In the genomic region with DNA sequence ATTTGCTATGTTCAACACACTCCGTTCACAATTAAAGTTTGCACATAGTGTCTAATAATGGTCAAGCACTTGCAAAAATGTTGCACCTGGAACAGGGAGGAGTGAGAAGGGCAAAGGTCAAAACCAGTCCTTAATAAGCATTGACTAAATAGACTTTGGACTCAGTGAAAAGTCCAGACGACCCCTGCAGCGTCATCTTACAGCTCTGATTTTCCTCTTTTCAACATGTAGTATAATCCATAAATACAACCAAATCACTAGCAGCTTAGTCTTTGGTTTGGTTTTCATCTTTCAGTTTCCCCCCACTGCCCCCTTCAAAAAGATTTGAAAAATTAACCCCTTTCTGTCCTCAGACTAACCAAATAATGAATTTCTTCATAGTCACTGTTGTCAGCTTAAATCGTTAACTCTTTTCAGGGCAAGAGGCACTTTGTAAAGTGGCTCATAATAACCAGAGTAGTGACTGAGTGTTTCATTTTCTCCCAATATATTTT, we compare ENCODE assay signal across 10 cellular contexts.
A peak's percentile ranks its signal among the peaks of the same experiment; 100 is the strongest.
DNase-seq lines count a peak whose midpoint lies in the region; ATAC-seq, FAIRE-seq and TF ChIP-seq lines count a peak whose summit lies in the region.
"Had no signal": no experiment of that assay in that cellular context is flagged by ENCODE, and none has a peak within 500 bp of the region (broad histone marks: within the 10 kb centered on the region; RNA-seq: fewer than 3 reads in every experiment).

No MANE protein-coding gene starts in this region.

- H3K36me3 ChIP-seq in DND-41 (ENCODE audit: insufficient read depth, low read length) (peaks cover 64% of the 10 kb centered on the region), Loucy (ENCODE audit: insufficient read depth, low read length) (peaks cover 60% of the 10 kb centered on the region), fibroblast of lung (ENCODE audit: control insufficient read depth, insufficient read depth, low read length) (no peaks in the 10 kb centered on the region)
- H3K36me3 ChIP-seq: sigmoid colon had no signal

- no peak for TF ChIP-seq EP300 in A549 (IDR thresholded peaks at IDR 0.05)

- H3K4me2 ChIP-seq in A549: peak overlapping the region; percentile 70
- H3K4me2 ChIP-seq in DND-41 (ENCODE audit: insufficient read depth, low read length): peak overlapping the region; percentile 62
- peak overlapping the region; percentile 84 for H3K4me2 ChIP-seq in Loucy (ENCODE audit: low read depth, low read length, poor library complexity, severe bottlenecking)
- H3K4me2 ChIP-seq in fibroblast of lung (ENCODE audit: extremely low read depth, insufficient read depth, low read length): peak overlapping the region; percentile 82

- TF ChIP-seq POLR2A in A549 (IDR thresholded peaks at IDR 0.05; ENCODE audit: low read length): no peak

- no peak for FAIRE-seq in A549 (lab: Jason Lieb, UNC)

- no peaks in the 10 kb centered on the region for H3K9me3 ChIP-seq in A549
- H3K9me3 ChIP-seq in DND-41 (ENCODE audit: insufficient read depth, low read length, severe bottlenecking): no peaks in the 10 kb centered on the region
- H3K9me3 ChIP-seq in Loucy (ENCODE audit: insufficient read depth, low read depth, low read length): no peaks in the 10 kb centered on the region
- H3K9me3 ChIP-seq in fibroblast of lung (ENCODE audit: control insufficient read depth, insufficient read depth, low read depth, low read length): no peaks in the 10 kb centered on the region
- H3K9me3 ChIP-seq: sigmoid colon had no signal

- H3K27me3 ChIP-seq in DND-41 (ENCODE audit: insufficient read depth, low read length, poor library complexity): no peaks in the 10 kb centered on the region
- peaks cover 23% of the 10 kb centered on the region for H3K27me3 ChIP-seq in Loucy (ENCODE audit: insufficient read depth, low read length, poor library complexity, severe bottlenecking)
- H3K27me3 ChIP-seq in fibroblast of lung (ENCODE audit: control insufficient read depth, insufficient read depth, low read length): no peaks in the 10 kb centered on the region
- H3K27me3 ChIP-seq: sigmoid colon had no signal

- H4K20me1 ChIP-seq in DND-41 (ENCODE audit: insufficient read depth, low read length) (peaks cover 33% of the 10 kb centered on the region; the same call in 1 of the 2 replicates), Loucy (ENCODE audit: insufficient read depth, low read length, poor library complexity, severe bottlenecking) (peaks cover 83% of the 10 kb centered on the region), fibroblast of lung (ENCODE audit: control insufficient read depth, extremely low read depth, insufficient read depth, low read length) (no peaks in the 10 kb centered on the region)

- H3K4me1 ChIP-seq in A549 (no peaks in the 10 kb centered on the region; the same call in 2 of the 3 replicates), DND-41 (ENCODE audit: insufficient read depth, low read length) (peaks cover 64% of the 10 kb centered on the region), Loucy (ENCODE audit: insufficient read depth, low read length, poor library complexity, severe bottlenecking) (peaks cover 51% of the 10 kb centered on the region), fibroblast of lung (ENCODE audit: control insufficient read depth, extremely low read depth, insufficient read depth, low read length) (peaks cover 3% of the 10 kb centered on the region)
- H3K4me1 ChIP-seq: sigmoid colon had no signal

- TF ChIP-seq CTCF in A549 (IDR thresholded peaks at IDR 0.05): no peak
- TF ChIP-seq CTCF in DND-41 (IDR thresholded peaks at IDR 0.05; ENCODE audit: borderline replicate concordance, extremely low read depth, low read length, poor library complexity, severe bottlenecking): no peak
- no peak for TF ChIP-seq CTCF in Loucy (conservative IDR thresholded peaks at IDR 0.05; ENCODE audit: low read length)
- no peak for TF ChIP-seq CTCF in fibroblast of lung (conservative IDR thresholded peaks at IDR 0.05 in 1 of 2, IDR thresholded peaks at IDR 0.05 in 1 of 2; ENCODE audit: low read depth in 1 of 2, low read length in 2 of 2)

- H2AFZ ChIP-seq in DND-41 (ENCODE audit: low read depth, low read length): no peak overlapping the region
- H2AFZ ChIP-seq in Loucy (ENCODE audit: low read length): no peak overlapping the region
- no peak overlapping the region for H2AFZ ChIP-seq in fibroblast of lung (ENCODE audit: low read length)

- H3K4me3 ChIP-seq in A549 (peak overlapping the region; percentile 15; the same call in 2 of the 3 replicates), DND-41 (ENCODE audit: low read depth in 1 of 2, low read length in 2 of 2) (peak overlapping the region; percentile 63 to 89; a peak in 3 of 4 replicates), Loucy (ENCODE audit: low read length, poor library complexity, severe bottlenecking) (peak overlapping the region; percentile 96), fibroblast of lung (replicated peaks in 1 of 4; ENCODE audit: control extremely low read depth in 1 of 4, insufficient read depth in 1 of 4, low read depth in 3 of 4, low read length in 4 of 4) (peak overlapping the region in 2 of 4 experiments; percentile 3 to 4)

- POLR2A ChIA-PET in A549 (lab: Yijun Ruan, JAX): interaction anchor here (1.2 kb wide), 1 partner anchor 8 kb away, joined by 4 read pairs; no protein-coding TSS in a partner anchor

- WGBS in A549 (ENCODE audit: missing lambda C conversion rate): 26% methylated on average over 4 of the region's 4 CpGs

- peaks cover 18% of the 10 kb centered on the region for H3F3A ChIP-seq in Loucy (ENCODE audit: low read depth)

- no peaks in the 10 kb centered on the region for H3K9me2 ChIP-seq in Loucy (replicated peaks; ENCODE audit: low read depth, low read length)

- CTCF ChIA-PET in A549 (lab: Yijun Ruan, JAX): no interaction called here

- H3K9ac ChIP-seq in DND-41 (ENCODE audit: low read depth, low read length) (peak overlapping the region; percentile 68), Loucy (ENCODE audit: low read depth, low read length, poor library complexity, severe bottlenecking) (peak overlapping the region; percentile 99), fibroblast of lung (ENCODE audit: insufficient read depth, low read length) (no peak overlapping the region)

- ATAC-seq in A549 (no peak; a peak in 1 of 6 replicates), DND-41 (ENCODE audit: insufficient read depth, low read depth) (peak; percentile 17), HG03039 (IDR thresholded peaks at IDR 0.05; ENCODE audit: unreplicated experiment) (no peak), HG02610 (IDR thresholded peaks at IDR 0.05; ENCODE audit: unreplicated experiment) (no peak)
- ATAC-seq: esophagus mucosa had no signal

- H3K27ac ChIP-seq in A549: peak overlapping the region; percentile 8 to 25; a peak in 3 of 6 replicates
- H3K27ac ChIP-seq in DND-41 (ENCODE audit: low read length): peak overlapping the region; percentile 92
- H3K27ac ChIP-seq in fibroblast of lung (ENCODE audit: insufficient read depth, low read length): no peak overlapping the region

- no peak for TF ChIP-seq RAD21 in A549 (conservative IDR thresholded peaks at IDR 0.05 in 1 of 2, IDR thresholded peaks at IDR 0.05 in 1 of 2)

- H3K79me2 ChIP-seq in DND-41 (ENCODE audit: insufficient read depth, low read length) (peaks cover 100% of the 10 kb centered on the region), Loucy (ENCODE audit: insufficient read depth, low read length) (peaks cover 100% of the 10 kb centered on the region), fibroblast of lung (ENCODE audit: control insufficient read depth, insufficient read depth, low read length) (peaks cover 74% of the 10 kb centered on the region)

- DNase-seq in A549 (ENCODE audit: low read depth in 1 of 2, low spot score in 1 of 2) (no peak), DND-41 (peak; percentile 42), fibroblast of lung (ENCODE audit: low read depth in 2 of 2) (no peak), DMS79 treated with DMSO at 0.1 percent for 48 hours (lab: John Stamatoyannopoulos, UW) (no peak), NCI-H187 (lab: John Stamatoyannopoulos, UW) (no peak)
- DNase-seq: sigmoid colon had no signal

TF ChIP-seq in A549, 52 proteins besides CTCF, POLR2A, EP300 and RAD21:
- TF ChIP-seq MYC (IDR thresholded peaks at IDR 0.05; ENCODE audit: borderline replicate concordance, low read length) (no peak), CHD2 (IDR thresholded peaks at IDR 0.05; ENCODE audit: low read length, partially characterized antibody) (no peak), MAFK (IDR thresholded peaks at IDR 0.05; ENCODE audit: partially characterized antibody) (no peak), SREBF2 (IDR thresholded peaks at IDR 0.05) (no peak), FOXS1 (CRISPR knock-in tag; IDR thresholded peaks at IDR 0.05) (no peak), HOXA7 (CRISPR knock-in tag; IDR thresholded peaks at IDR 0.05) (no peak), EHMT2 (IDR thresholded peaks at IDR 0.05; ENCODE audit: low read depth) (no peak), BHLHE40 (IDR thresholded peaks at IDR 0.05; ENCODE audit: low read depth, low read length) (no peak), HOXB5 (CRISPR knock-in tag; IDR thresholded peaks at IDR 0.05) (no peak)
